Comparison of ENCODE assay signal across 7 cellular contexts in the genomic region with DNA sequence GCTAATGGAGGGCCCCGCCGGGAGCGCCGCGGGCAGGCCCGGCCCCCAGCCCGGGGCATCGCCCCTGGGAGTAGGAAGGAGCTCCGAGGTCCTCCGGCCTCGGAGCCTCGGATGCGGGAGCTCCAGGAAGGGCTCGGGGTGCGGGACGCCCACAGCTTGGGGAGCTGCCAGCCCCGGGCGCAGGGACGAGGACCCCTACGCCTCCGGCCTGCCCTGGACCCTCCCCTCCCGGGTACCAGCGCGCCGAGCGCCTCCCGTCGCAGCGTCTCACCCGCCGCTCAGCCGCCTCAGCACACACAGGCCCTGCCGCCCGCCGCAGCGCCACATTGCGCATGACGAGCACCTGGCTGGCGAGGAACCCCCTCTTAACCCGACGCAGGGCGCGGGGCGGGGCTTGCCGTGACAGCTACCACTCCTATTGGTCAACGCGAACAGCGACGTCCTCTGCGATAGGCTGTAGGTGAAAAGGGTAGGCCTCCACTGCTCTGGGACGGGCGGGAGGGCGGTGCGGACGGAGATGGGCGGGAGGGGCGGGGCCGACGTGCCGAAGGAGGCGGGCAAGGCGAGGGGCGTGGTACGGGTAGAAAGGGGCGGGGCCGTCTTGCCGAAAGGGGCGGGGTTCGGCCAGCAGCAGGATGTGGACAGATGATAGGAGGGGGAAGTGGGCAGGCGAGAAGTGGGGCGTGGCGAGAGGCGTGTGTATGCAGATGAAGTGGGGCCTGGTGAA. TPM values are rescaled to one million over a fixed set of nuclear protein-coding genes. Genes with fewer than 3 reads are reported as not detected.
DNase-seq lines count a peak whose midpoint lies in the region; ATAC-seq, FAIRE-seq and TF ChIP-seq lines count a peak whose summit lies in the region.

A gene with protein sequence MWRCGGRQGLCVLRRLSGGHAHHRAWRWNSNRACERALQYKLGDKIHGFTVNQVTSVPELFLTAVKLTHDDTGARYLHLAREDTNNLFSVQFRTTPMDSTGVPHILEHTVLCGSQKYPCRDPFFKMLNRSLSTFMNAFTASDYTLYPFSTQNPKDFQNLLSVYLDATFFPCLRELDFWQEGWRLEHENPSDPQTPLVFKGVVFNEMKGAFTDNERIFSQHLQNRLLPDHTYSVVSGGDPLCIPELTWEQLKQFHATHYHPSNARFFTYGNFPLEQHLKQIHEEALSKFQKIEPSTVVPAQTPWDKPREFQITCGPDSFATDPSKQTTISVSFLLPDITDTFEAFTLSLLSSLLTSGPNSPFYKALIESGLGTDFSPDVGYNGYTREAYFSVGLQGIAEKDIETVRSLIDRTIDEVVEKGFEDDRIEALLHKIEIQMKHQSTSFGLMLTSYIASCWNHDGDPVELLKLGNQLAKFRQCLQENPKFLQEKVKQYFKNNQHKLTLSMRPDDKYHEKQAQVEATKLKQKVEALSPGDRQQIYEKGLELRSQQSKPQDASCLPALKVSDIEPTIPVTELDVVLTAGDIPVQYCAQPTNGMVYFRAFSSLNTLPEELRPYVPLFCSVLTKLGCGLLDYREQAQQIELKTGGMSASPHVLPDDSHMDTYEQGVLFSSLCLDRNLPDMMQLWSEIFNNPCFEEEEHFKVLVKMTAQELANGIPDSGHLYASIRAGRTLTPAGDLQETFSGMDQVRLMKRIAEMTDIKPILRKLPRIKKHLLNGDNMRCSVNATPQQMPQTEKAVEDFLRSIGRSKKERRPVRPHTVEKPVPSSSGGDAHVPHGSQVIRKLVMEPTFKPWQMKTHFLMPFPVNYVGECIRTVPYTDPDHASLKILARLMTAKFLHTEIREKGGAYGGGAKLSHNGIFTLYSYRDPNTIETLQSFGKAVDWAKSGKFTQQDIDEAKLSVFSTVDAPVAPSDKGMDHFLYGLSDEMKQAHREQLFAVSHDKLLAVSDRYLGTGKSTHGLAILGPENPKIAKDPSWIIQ (minus strand): TSS at position 337 of the 727 bp plus-strand sequence. CDS start 10 bp downstream, at position 327.

- H3K36me3 Mint-ChIP-seq in T-helper 2 cell treated with Interferon-gamma antibody and Interleukin-4, amounts not matched to agents 5 μg/mL and 100 μg/mL, for 36 hours (ENCODE audit: low read depth) = peaks cover 17% of the 10 kb centered on the region
- H3K36me3 Mint-ChIP-seq in astrocyte (ENCODE audit: low read depth, unreplicated experiment) = peaks cover 11% of the 10 kb centered on the region

- H3K9me3 ChIP-seq in astrocyte (ENCODE audit: insufficient read depth, low read depth, low read length) = no peaks in the 10 kb centered on the region

- no peak for FAIRE-seq in astrocyte (lab: Jason Lieb, UNC)

- peak within 1 kb of the TSS; percentile 88 for H3K27ac Mint-ChIP-seq in T-helper 2 cell treated with Interferon-gamma antibody and Interleukin-4, amounts not matched to agents 5 μg/mL and 100 μg/mL, for 36 hours
- H3K27ac Mint-ChIP-seq in astrocyte (ENCODE audit: unreplicated experiment) = peak within 1 kb of the TSS; percentile 91

- H2AFZ ChIP-seq in astrocyte (ENCODE audit: low read depth, low read length) = peak within 1 kb of the TSS; percentile 64

- no peak for TF ChIP-seq CTCF in astrocyte (IDR thresholded peaks at IDR 0.05; ENCODE audit: insufficient read depth, low read depth, low read length)

- peak within 1 kb of the TSS; percentile 97 for H3K9ac ChIP-seq in astrocyte (ENCODE audit: low read length)

- peak within 1 kb of the TSS; percentile 92 for H3K4me3 Mint-ChIP-seq in T-helper 2 cell treated with Interferon-gamma antibody and Interleukin-4, amounts not matched to agents 5 μg/mL and 100 μg/mL, for 36 hours
- peak within 1 kb of the TSS; percentile 96 for H3K4me3 Mint-ChIP-seq in astrocyte (ENCODE audit: unreplicated experiment)

- H3K27me3 ChIP-seq in astrocyte (ENCODE audit: insufficient read depth, low read length) = no peaks in the 10 kb centered on the region

- H4K20me1 ChIP-seq in astrocyte (ENCODE audit: insufficient read depth, low read length) = peaks cover 26% of the 10 kb centered on the region

- no peaks in the 10 kb centered on the region for H3K4me1 ChIP-seq in astrocyte (ENCODE audit: insufficient read depth, low read length)

- DNase-seq in NCI-H1930 (lab: John Stamatoyannopoulos, UW) = peak; percentile 67 to 81
- DNase-seq in T-helper 2 cell treated with Interferon-gamma antibody and Interleukin-4, amounts not matched to agents 5 μg/mL and 100 μg/mL, for 36 hours (ENCODE audit: low spot score) = peak; percentile 99
- peak; percentile 96 for DNase-seq in astrocyte (ENCODE audit: low read depth)
- DNase-seq in hepatic stellate cell (ENCODE audit: low spot score) = peak; percentile 98
- DNase-seq in renal cortical epithelial cell (ENCODE audit: low read depth) = peak; percentile 96

- H3K4me1 Mint-ChIP-seq in T-helper 2 cell treated with Interferon-gamma antibody and Interleukin-4, amounts not matched to agents 5 μg/mL and 100 μg/mL, for 36 hours (ENCODE audit: low read depth) = peaks cover 6% of the 10 kb centered on the region
- no peaks in the 10 kb centered on the region for H3K4me1 Mint-ChIP-seq in astrocyte (ENCODE audit: low read depth, unreplicated experiment)

- no peaks in the 10 kb centered on the region for H3K9me3 Mint-ChIP-seq in T-helper 2 cell treated with Interferon-gamma antibody and Interleukin-4, amounts not matched to agents 5 μg/mL and 100 μg/mL, for 36 hours
- no peaks in the 10 kb centered on the region for H3K9me3 Mint-ChIP-seq in astrocyte (ENCODE audit: unreplicated experiment)

- peak within 1 kb of the TSS; percentile 80 for H3K4me3 ChIP-seq in astrocyte (ENCODE audit: insufficient read depth, low read depth, low read length)

- peak within 1 kb of the TSS; percentile 94 for H3K27ac ChIP-seq in astrocyte (ENCODE audit: low read depth, low read length)

- peaks cover 41% of the 10 kb centered on the region for H3K79me2 ChIP-seq in astrocyte (ENCODE audit: insufficient read depth, low read length)

- H3K36me3 ChIP-seq in astrocyte (ENCODE audit: insufficient read depth, low read length) = peaks cover 18% of the 10 kb centered on the region

- peak within 1 kb of the TSS; percentile 85 for H3K4me2 ChIP-seq in astrocyte (ENCODE audit: low read length)

- peak; percentile 94 for ATAC-seq in GM18502 (IDR thresholded peaks at IDR 0.05; ENCODE audit: poor library complexity, unreplicated experiment)
- ATAC-seq in HG02970 (IDR thresholded peaks at IDR 0.05; ENCODE audit: low FRiP score, unreplicated experiment) = peak; percentile 98

- peaks cover 35% of the 10 kb centered on the region for H3K27me3 Mint-ChIP-seq in T-helper 2 cell treated with Interferon-gamma antibody and Interleukin-4, amounts not matched to agents 5 μg/mL and 100 μg/mL, for 36 hours (ENCODE audit: low read depth)
- H3K27me3 Mint-ChIP-seq in astrocyte (ENCODE audit: low read depth, unreplicated experiment) = no peaks in the 10 kb centered on the region

RNA-seq across cellular contexts. Expression of the gene that starts here (rescaled TPM):
- total RNA-seq in astrocyte (80.4 and 81.3 TPM in 2 replicates), renal cortical epithelial cell (46.5 and 76.5 TPM in 2 replicates)

Comparison
In these comparisons a context has a peak if more than half of its experiments do, and no peak if none do; other contexts are left out.
1. Peak in every context shown above with its lines: DNase-seq, ATAC-seq, H3K4me3 ChIP-seq and H3K27ac ChIP-seq.